ENCODE assay signal across 26 cellular contexts in genomic region chr7:69349291-69349690, GRCh38.
DNase-seq lines count a peak whose midpoint lies in the region; ATAC-seq lines count a peak whose summit lies in the region.
"Had no signal": no experiment of that assay in that cellular context is flagged by ENCODE, and none has a peak within 500 bp of the region (broad histone marks: within the 10 kb centered on the region; RNA-seq: fewer than 3 reads in every experiment).

No MANE protein-coding gene starts in this region.

- peaks cover 0 to under 1% of the 10 kb centered on the region in 2 donors for H3K36me3 Mint-ChIP-seq in activated T-cell treated with anti-CD3 and anti-CD28 coated beads, Interleukin-2, amount 50 U/mL, for 72 hours (ENCODE audit: insufficient read depth in 2 of 2)
- H3K36me3 Mint-ChIP-seq: activated naive CD8-positive, alpha-beta T cell treated with anti-CD3 and anti-CD28 coated beads for 36 hours; CD14-positive monocyte; mesothelial cell of epicardium had no signal

- H3K27ac Mint-ChIP-seq in activated T-cell treated with anti-CD3 and anti-CD28 coated beads, Interleukin-2, amount 50 U/mL, for 72 hours, result no peak overlapping the region
- H3K27ac Mint-ChIP-seq: activated CD4-positive, alpha-beta T cell treated with anti-CD3 and anti-CD28 coated beads, Interleukin-2, amount 10 ng/mL, durations not matched to agents 24 days and 14 days; activated naive CD8-positive, alpha-beta T cell treated with anti-CD3 and anti-CD28 coated beads for 36 hours; CD14-positive monocyte; HFFc6; mesothelial cell of epicardium; stimulated activated naive CD8-positive, alpha-beta T cell treated with anti-CD3 and anti-CD28 coated beads, Interleukin-15, Interleukin-2, amounts not matched to agents 100 ng/mL and 50 ng/mL, for 24 hours had no signal

- H3K4me3 Mint-ChIP-seq in activated T-cell treated with anti-CD3 and anti-CD28 coated beads, Interleukin-2, amount 50 U/mL, for 72 hours, result no peak overlapping the region
- H3K4me3 Mint-ChIP-seq: activated CD4-positive, alpha-beta T cell treated with anti-CD3 and anti-CD28 coated beads, Interleukin-2, amount 10 ng/mL, durations not matched to agents 24 days and 14 days; activated naive CD8-positive, alpha-beta T cell treated with anti-CD3 and anti-CD28 coated beads for 36 hours; CD14-positive monocyte; HFFc6; mesothelial cell of epicardium; stimulated activated naive CD8-positive, alpha-beta T cell treated with anti-CD3 and anti-CD28 coated beads, Interleukin-15, Interleukin-2, amounts not matched to agents 100 ng/mL and 50 ng/mL, for 24 hours had no signal

- DNase-seq in NCI-H510A treated with DMSO at 0.1 percent for 48 hours (lab: John Stamatoyannopoulos, UW) (peak; percentile 47), NCI-H510A (lab: John Stamatoyannopoulos, UW) (no peak), NCI-H146 treated with DMSO at 0.1 percent for 48 hours (lab: John Stamatoyannopoulos, UW; ENCODE audit: unreplicated experiment) (peak; percentile 77), NCI-H345 treated with DMSO at 0.1 percent for 48 hours (lab: John Stamatoyannopoulos, UW; ENCODE audit: unreplicated experiment) (peak; percentile 99), T-helper 9 cell (no peak), SW480 (ENCODE audit: low spot score) (no peak), NCI-H226 (no peak)
- no peak for DNase-seq in activated T-cell treated with anti-CD3 and anti-CD28 coated beads, Interleukin-2, amount 50 U/mL, for 72 hours
- DNase-seq: activated CD4-positive, alpha-beta T cell treated with anti-CD3 and anti-CD28 coated beads, Interleukin-2, amount 10 ng/mL, durations not matched to agents 24 days and 14 days; activated effector memory CD4-positive, alpha-beta T cell treated with anti-CD3 and anti-CD28 coated beads, Interleukin-2, amount 50 U/mL, for 16 hours; activated naive CD8-positive, alpha-beta T cell treated with anti-CD3 and anti-CD28 coated beads for 36 hours; anterior cingulate cortex; foreskin melanocyte; heart left ventricle; HFFc6; NCI-H1694; NCI-H524 treated with DMSO at 0.1 percent for 48 hours; Peyer's patch; right cardiac atrium; SHP77; stimulated activated CD4-positive, alpha-beta T cell treated with anti-CD3 and anti-CD28 coated beads, Interleukin-1b, Interleukin-23, amount 100 ng/mL, for 48 hours; testis; WERI-Rb-1 had no signal

- ATAC-seq in activated T-cell treated with anti-CD3 and anti-CD28 coated beads, Interleukin-2, amount 50 U/mL, for 72 hours (replicated peaks in 1 of 2), result no peak
- ATAC-seq: heart left ventricle, right cardiac atrium had no signal

- H3K27me3 Mint-ChIP-seq in activated T-cell treated with anti-CD3 and anti-CD28 coated beads, Interleukin-2, amount 50 U/mL, for 72 hours (ENCODE audit: low read depth), result no peaks in the 10 kb centered on the region
- H3K27me3 Mint-ChIP-seq: activated CD4-positive, alpha-beta T cell treated with anti-CD3 and anti-CD28 coated beads, Interleukin-2, amount 10 ng/mL, durations not matched to agents 24 days and 14 days; activated naive CD8-positive, alpha-beta T cell treated with anti-CD3 and anti-CD28 coated beads for 36 hours; stimulated activated naive CD8-positive, alpha-beta T cell treated with anti-CD3 and anti-CD28 coated beads, Interleukin-15, Interleukin-2, amounts not matched to agents 100 ng/mL and 50 ng/mL, for 24 hours had no signal

- peaks cover 7 to 8% of the 10 kb centered on the region in 2 donors for H3K9me3 Mint-ChIP-seq in activated T-cell treated with anti-CD3 and anti-CD28 coated beads, Interleukin-2, amount 50 U/mL, for 72 hours
- H3K9me3 Mint-ChIP-seq: activated naive CD8-positive, alpha-beta T cell treated with anti-CD3 and anti-CD28 coated beads for 36 hours had no signal

- no peaks in the 10 kb centered on the region for H3K4me1 Mint-ChIP-seq in activated T-cell treated with anti-CD3 and anti-CD28 coated beads, Interleukin-2, amount 50 U/mL, for 72 hours (ENCODE audit: low read depth)
- H3K4me1 Mint-ChIP-seq: activated CD4-positive, alpha-beta T cell treated with anti-CD3 and anti-CD28 coated beads, Interleukin-2, amount 10 ng/mL, durations not matched to agents 24 days and 14 days; activated naive CD8-positive, alpha-beta T cell treated with anti-CD3 and anti-CD28 coated beads for 36 hours; CD14-positive monocyte had no signal

Comparison
In these comparisons a context has a peak if more than half of its experiments do, and no peak if none do; other contexts are left out.
1. DNase-seq: peak in NCI-H510A treated with DMSO at 0.1 percent for 48 hours (single experiment), NCI-H146 treated with DMSO at 0.1 percent for 48 hours (single experiment) and NCI-H345 treated with DMSO at 0.1 percent for 48 hours (single experiment); none in NCI-H510A (single experiment), activated T-cell treated with anti-CD3 and anti-CD28 coated beads, Interleukin-2, amount 50 U/mL, for 72 hours (0 of 2), T-helper 9 cell (single experiment), SW480 (single experiment) and NCI-H226 (single experiment).